In genomic region chr3:112499328-112499727, GRCh38 we compare ENCODE assay signal across 11 cellular contexts. TPM values are rescaled to one million over a fixed set of nuclear protein-coding genes. Genes with fewer than 3 reads are reported as not detected.
DNase-seq lines count a peak whose midpoint lies in the region; ATAC-seq lines count a peak whose summit lies in the region.
"Had no signal": no experiment of that assay in that cellular context is flagged by ENCODE, and none has a peak within 500 bp of the region (broad histone marks: within the 10 kb centered on the region; RNA-seq: fewer than 3 reads in every experiment).

A gene with protein sequence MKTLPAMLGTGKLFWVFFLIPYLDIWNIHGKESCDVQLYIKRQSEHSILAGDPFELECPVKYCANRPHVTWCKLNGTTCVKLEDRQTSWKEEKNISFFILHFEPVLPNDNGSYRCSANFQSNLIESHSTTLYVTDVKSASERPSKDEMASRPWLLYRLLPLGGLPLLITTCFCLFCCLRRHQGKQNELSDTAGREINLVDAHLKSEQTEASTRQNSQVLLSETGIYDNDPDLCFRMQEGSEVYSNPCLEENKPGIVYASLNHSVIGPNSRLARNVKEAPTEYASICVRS (minus strand): TSS chr3:112499472. CDS start chr3:112499358, 114 bp downstream.

- intact Hi-C loops in left cardiac atrium (cut with DNase I) = no loop called here

- no peaks in the 10 kb centered on the region for H3K9me3 ChIP-seq in HAP-1

- peaks cover 4% of the 10 kb centered on the region for H3K9me3 Mint-ChIP-seq in central memory CD8-positive, alpha-beta T cell

- no peaks in the 10 kb centered on the region; the same call in 1 of the 2 replicates for H3K27me3 ChIP-seq in HAP-1 (ENCODE audit: low read depth)

- DNase-seq in central memory CD8-positive, alpha-beta T cell (ENCODE audit: low spot score in 2 of 2) = no peak
- DNase-seq in NCI-H2171 treated with DMSO at 0.1 percent for 48 hours (lab: John Stamatoyannopoulos, UW) = no peak
- DNase-seq in HAP-1 (ENCODE audit: low spot score in 2 of 2) = no peak
- no peak for DNase-seq in left cardiac atrium
- DNase-seq in NCI-H345 treated with DMSO at 0.1 percent for 48 hours (lab: John Stamatoyannopoulos, UW; ENCODE audit: unreplicated experiment) = no peak
- DNase-seq: GOT3, nucleus accumbens had no signal

- H3K4me1 ChIP-seq in HAP-1 = no peaks in the 10 kb centered on the region

- H3K36me3 ChIP-seq in HAP-1 (replicated peaks) = no peaks in the 10 kb centered on the region

- in situ Hi-C loops in HAP-1 (cut with MboI; ENCODE audit: low sequenced_read_pairs) = no loop called here

- H3K4me3 Mint-ChIP-seq in central memory CD8-positive, alpha-beta T cell = peak within 1 kb of the TSS; percentile 86

- no peaks in the 10 kb centered on the region for H3K27me3 Mint-ChIP-seq in central memory CD8-positive, alpha-beta T cell

- ATAC-seq in GM18499 (IDR thresholded peaks at IDR 0.05; ENCODE audit: insufficient read depth, unreplicated experiment) = peak; percentile 61
- ATAC-seq in GM19468 (IDR thresholded peaks at IDR 0.05; ENCODE audit: extremely low read depth, unreplicated experiment) = peak; percentile 47
- peak; percentile 71 for ATAC-seq in HG03432 (IDR thresholded peaks at IDR 0.05; ENCODE audit: unreplicated experiment)
- peak; percentile 61 for ATAC-seq in central memory CD8-positive, alpha-beta T cell (replicated peaks; ENCODE audit: extremely low read depth, poor library complexity, severe bottlenecking)
- ATAC-seq in left cardiac atrium = no peak

- H3K36me3 Mint-ChIP-seq in central memory CD8-positive, alpha-beta T cell (ENCODE audit: insufficient read depth) = peaks cover 5% of the 10 kb centered on the region

- H3K4me3 ChIP-seq in HAP-1 = no peak within 1 kb of the TSS
- H3K4me3 ChIP-seq: SK-N-MC had no signal

- H3K4me1 Mint-ChIP-seq in central memory CD8-positive, alpha-beta T cell = peaks cover 46% of the 10 kb centered on the region

- H3K27ac Mint-ChIP-seq in central memory CD8-positive, alpha-beta T cell (ENCODE audit: low read depth) = peak within 1 kb of the TSS; percentile 88

RNA-seq across cellular contexts. Expression of the gene that starts here (rescaled TPM):
- total RNA-seq in left cardiac atrium = under 1 TPM; 0.24 to 0.50 TPM

Comparison
In these comparisons a context has a peak if more than half of its experiments do, and no peak if none do; other contexts are left out.
1. ATAC-seq: peak in GM18499 (single experiment), GM19468 (single experiment), HG03432 (single experiment) and central memory CD8-positive, alpha-beta T cell (single experiment); none in left cardiac atrium (0 of 2).